29 cellular contexts compared by ENCODE assay signal in genomic region chr14:29176876-29177275, GRCh38.
"Had no signal": no experiment of that assay in that cellular context is flagged by ENCODE, and none has a peak within 500 bp of the region (broad histone marks: within the 10 kb centered on the region; RNA-seq: fewer than 3 reads in every experiment).

No MANE protein-coding gene starts in this region.

- H3K4me1 ChIP-seq: ascending aorta had no signal

- H3K36me3 ChIP-seq: ascending aorta, cardiac muscle cell had no signal

- H3K27me3 ChIP-seq: ascending aorta, cardiac muscle cell had no signal

- DNase-seq: activated B cell treated with CpG ODN at 0.5 μM for 24 hours; activated CD4-positive, alpha-beta memory T cell treated with anti-CD3 and anti-CD28 coated beads, Interleukin-2, amount 10 ng/mL, durations not matched to agents 7 days and 5 days; activated CD4-positive, alpha-beta T cell treated with anti-CD3 and anti-CD28 coated beads for 1 hour; activated CD4-positive, alpha-beta T cell treated with anti-CD3 and anti-CD28 coated beads for 36 hours; activated CD4-positive, alpha-beta T cell treated with anti-CD3 and anti-CD28 coated beads for 48 hours; activated CD4-positive, alpha-beta T cell treated with anti-CD3 and anti-CD28 coated beads, Interleukin-2, amount 10 ng/mL, durations not matched to agents 7 days and 5 days; activated CD4-positive, alpha-beta T cell treated with anti-CD3 and anti-CD28 coated beads, Interleukin-2, amount 50 U/mL, for 48 hours; activated CD8-positive, alpha-beta memory T cell treated with anti-CD3 and anti-CD28 coated beads for 24 hours; activated CD8-positive, alpha-beta memory T cell treated with anti-CD3 and anti-CD28 coated beads, Interleukin-2, amount 10 ng/mL, durations not matched to agents 7 days and 5 days; activated CD8-positive, alpha-beta memory T cell treated with anti-CD3 and anti-CD28 coated beads, Interleukin-2, amount 50 U/mL, for 48 hours; activated CD8-positive, alpha-beta T cell treated with anti-CD3 and anti-CD28 coated beads, Interleukin-2, amount 10 ng/mL, durations not matched to agents 7 days and 5 days; activated effector memory CD4-positive, alpha-beta T cell treated with Interleukin-2 at 50 U/mL for 16 hours; activated gamma-delta T cell; activated naive CD4-positive, alpha-beta T cell treated with anti-CD3 and anti-CD28 coated beads, Interleukin-2, amount 10 ng/mL, durations not matched to agents 7 days and 5 days; activated naive CD4-positive, alpha-beta T cell treated with Interleukin-2 at 50 U/mL for 16 hours; activated naive CD8-positive, alpha-beta T cell treated with anti-CD3 and anti-CD28 coated beads, Interleukin-2, amount 10 ng/mL, durations not matched to agents 7 days and 5 days; activated naive CD8-positive, alpha-beta T cell treated with anti-CD3 and anti-CD28 coated beads, Interleukin-2, amount 50 U/mL, for 24 hours; activated T-cell treated with anti-CD3 and anti-CD28 coated beads, Interleukin-2, amount 50 U/mL, for 24 hours; activated T-cell treated with anti-CD3 and anti-CD28 coated beads, Interleukin-2, amount 50 U/mL, for 48 hours; amygdala; anterior cingulate cortex; caudate nucleus; cerebellar nuclear complex; T-helper 1 cell; T-helper 2 cell; T-helper 9 cell had no signal

- H3K27ac ChIP-seq: ascending aorta, cardiac muscle cell, VCaP had no signal

- H3K9me3 ChIP-seq: ascending aorta had no signal

- H3K4me3 ChIP-seq: ascending aorta, cardiac muscle cell had no signal

- ATAC-seq: activated CD4-positive, alpha-beta T cell treated with anti-CD3 and anti-CD28 coated beads for 36 hours; activated CD8-positive, alpha-beta memory T cell treated with anti-CD3 and anti-CD28 coated beads, Interleukin-2, amount 10 ng/mL, durations not matched to agents 7 days and 5 days; activated CD8-positive, alpha-beta T cell treated with anti-CD3 and anti-CD28 coated beads, Interleukin-2, amount 10 ng/mL, durations not matched to agents 7 days and 5 days; activated naive CD8-positive, alpha-beta T cell treated with anti-CD3 and anti-CD28 coated beads, Interleukin-2, amount 50 U/mL, for 24 hours had no signal
